Comparison of ENCODE assay signal across 23 cellular contexts in genomic region chr12:22037952-22038351, GRCh38.
"Had no signal": no experiment of that assay in that cellular context is flagged by ENCODE, and none has a peak within 500 bp of the region (broad histone marks: within the 10 kb centered on the region; RNA-seq: fewer than 3 reads in every experiment).

No MANE protein-coding gene starts in this region.

- H3K4me3 Mint-ChIP-seq: activated CD4-positive, alpha-beta memory T cell treated with anti-CD3 and anti-CD28 coated beads for 36 hours; activated CD4-positive, alpha-beta T cell treated with anti-CD3 and anti-CD28 coated beads for 36 hours; activated naive CD8-positive, alpha-beta T cell treated with anti-CD3 and anti-CD28 coated beads for 36 hours; activated T-helper 17 cell treated with anti-CD3 and anti-CD28 coated beads, Interleukin-2, amount 50 U/mL, for 72 hours; mesothelial cell of epicardium; nephron progenitor cell; stimulated activated naive B cell treated with anti-CD40 and anti-IgM and Interleukin-4, amounts not matched to agents 10 μg/mL and 1 μg/mL and 100 μg/mL, for 72 hours had no signal

- H3K36me3 ChIP-seq: cardiac muscle cell, lower lobe of right lung had no signal

- H3K27me3 ChIP-seq: cardiac muscle cell had no signal

- H3K27ac Mint-ChIP-seq: activated CD4-positive, alpha-beta memory T cell treated with anti-CD3 and anti-CD28 coated beads for 36 hours; activated CD4-positive, alpha-beta T cell treated with anti-CD3 and anti-CD28 coated beads for 36 hours; activated naive CD8-positive, alpha-beta T cell treated with anti-CD3 and anti-CD28 coated beads for 36 hours; activated T-helper 17 cell treated with anti-CD3 and anti-CD28 coated beads, Interleukin-2, amount 50 U/mL, for 72 hours; mesothelial cell of epicardium; nephron progenitor cell; stimulated activated naive B cell treated with anti-CD40 and anti-IgM and Interleukin-4, amounts not matched to agents 10 μg/mL and 1 μg/mL and 100 μg/mL, for 72 hours had no signal

- H3K9me3 Mint-ChIP-seq: activated CD4-positive, alpha-beta memory T cell treated with anti-CD3 and anti-CD28 coated beads for 36 hours; activated naive CD8-positive, alpha-beta T cell treated with anti-CD3 and anti-CD28 coated beads for 36 hours; activated T-helper 17 cell treated with anti-CD3 and anti-CD28 coated beads, Interleukin-2, amount 50 U/mL, for 72 hours had no signal

- DNase-seq: activated CD4-positive, alpha-beta memory T cell treated with anti-CD3 and anti-CD28 coated beads for 36 hours; activated CD4-positive, alpha-beta T cell treated with anti-CD3 and anti-CD28 coated beads for 36 hours; activated naive CD4-positive, alpha-beta T cell; activated naive CD8-positive, alpha-beta T cell treated with anti-CD3 and anti-CD28 coated beads for 36 hours; activated T-cell treated with anti-CD3 and anti-CD28 coated beads, Interleukin-2, amount 50 U/mL, for 1 hour; amniotic stem cell; dermis blood vessel endothelial cell; effector memory CD4-positive, alpha-beta T cell; foreskin fibroblast; glutamatergic neuron; hippocampal formation; left colon; lower lobe of right lung; nephron progenitor cell; nucleus accumbens; posterior cingulate gyrus; retina; stimulated activated naive B cell treated with anti-CD40 and anti-IgM and Interleukin-4, amounts not matched to agents 10 μg/mL and 1 μg/mL and 100 μg/mL, for 72 hours; T-helper 1 cell; T-helper 9 cell had no signal

- H3K27ac ChIP-seq: cardiac muscle cell, lower lobe of right lung had no signal

- H3K27me3 Mint-ChIP-seq: activated CD4-positive, alpha-beta memory T cell treated with anti-CD3 and anti-CD28 coated beads for 36 hours; activated T-helper 17 cell treated with anti-CD3 and anti-CD28 coated beads, Interleukin-2, amount 50 U/mL, for 72 hours had no signal

- H3K9me3 ChIP-seq: lower lobe of right lung had no signal

- H3K36me3 Mint-ChIP-seq: activated CD4-positive, alpha-beta memory T cell treated with anti-CD3 and anti-CD28 coated beads for 36 hours; mesothelial cell of epicardium; stimulated activated naive B cell treated with anti-CD40 and anti-IgM and Interleukin-4, amounts not matched to agents 10 μg/mL and 1 μg/mL and 100 μg/mL, for 72 hours had no signal

- H3K4me3 ChIP-seq: cardiac muscle cell, lower lobe of right lung had no signal

- ATAC-seq: activated CD4-positive, alpha-beta T cell treated with anti-CD3 and anti-CD28 coated beads for 36 hours; activated T-helper 17 cell treated with anti-CD3 and anti-CD28 coated beads, Interleukin-2, amount 50 U/mL, for 72 hours; left colon; lower lobe of right lung; stimulated activated naive B cell treated with anti-CD40 and anti-IgM and Interleukin-4, amounts not matched to agents 10 μg/mL and 1 μg/mL and 100 μg/mL, for 72 hours had no signal
